Comparison of ENCODE assay signal across 19 cellular contexts in the genomic region with DNA sequence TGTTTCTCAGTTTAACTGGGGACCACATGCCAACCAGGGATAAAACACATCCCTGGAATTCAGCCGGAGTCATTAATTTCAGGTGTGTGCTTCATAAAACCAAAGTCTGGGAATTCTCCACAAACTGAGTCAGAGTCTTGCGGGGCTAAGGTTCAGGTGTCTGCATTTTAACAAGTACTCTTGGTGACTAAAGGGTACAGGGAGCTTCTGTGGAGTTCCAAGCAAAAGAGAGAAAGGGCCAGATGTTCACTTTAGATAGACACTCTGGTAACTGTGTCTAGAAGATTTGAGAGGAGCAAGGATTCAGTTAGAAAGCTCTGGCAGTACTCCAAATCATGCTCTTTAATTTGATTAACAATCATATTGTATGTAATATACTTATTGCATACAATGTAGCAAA. TPM values are rescaled to one million over a fixed set of nuclear protein-coding genes. Genes with fewer than 3 reads are reported as not detected.
A peak's percentile ranks its signal among the peaks of the same experiment; 100 is the strongest.
DNase-seq lines count a peak whose midpoint lies in the region; ATAC-seq, FAIRE-seq and TF ChIP-seq lines count a peak whose summit lies in the region.
"Had no signal": no experiment of that assay in that cellular context is flagged by ENCODE, and none has a peak within 500 bp of the region (broad histone marks: within the 10 kb centered on the region; RNA-seq: fewer than 3 reads in every experiment).

No MANE protein-coding gene starts in this region.

- H3K9me2 ChIP-seq in Loucy (replicated peaks; ENCODE audit: low read depth, low read length): no peaks in the 10 kb centered on the region

- peak; percentile 20 to 80 (median 41) for DNase-seq in K562 (ENCODE audit: extremely low read depth in 1 of 4, low spot score in 3 of 4)
- DNase-seq in left colon: no peak
- DNase-seq in NCI-H1694 (lab: John Stamatoyannopoulos, UW): no peak
- no peak for DNase-seq in NCI-H2227 (lab: John Stamatoyannopoulos, UW; ENCODE audit: unreplicated experiment)
- no peak for DNase-seq in activated CD4-positive, alpha-beta T cell treated with anti-CD3 and anti-CD28 coated beads for 36 hours
- DNase-seq: activated gamma-delta T cell; COR-L47; NCI-H187; NCI-H510A treated with DMSO at 0.1 percent for 48 hours; stimulated activated CD4-positive, alpha-beta T cell treated with anti-CD3 and anti-CD28 coated beads, Interleukin-1b, Interleukin-23, amount 100 ng/mL, for 48 hours had no signal

- H3K36me3 ChIP-seq in BLaER1 treated with 17β-estradiol and CSF1 and Interleukin-3, amounts not matched to agents 10 nM and 100 nM: peaks cover 0 to 37% (median 18%) of the 10 kb centered on the region in 11 experiments; a peak in 13 of 22 replicates
- no peaks in the 10 kb centered on the region for H3K36me3 ChIP-seq in Loucy (ENCODE audit: insufficient read depth, low read length)
- H3K36me3 ChIP-seq in K562 (ENCODE audit: control insufficient read depth, insufficient read depth, low read length): 0 out of 3 replicates have a peak, but pooled peaks cover 3% of the 10 kb centered on the region
- no peaks in the 10 kb centered on the region for H3K36me3 ChIP-seq in muscle layer of colon (ENCODE audit: insufficient read depth, low read length)
- H3K36me3 ChIP-seq: suprapubic skin had no signal

- H3K4me1 Mint-ChIP-seq in activated CD4-positive, alpha-beta T cell treated with anti-CD3 and anti-CD28 coated beads for 36 hours: peaks cover 31% of the 10 kb centered on the region

- POLR2A ChIA-PET in K562 (lab: Yijun Ruan, JAX): interaction anchor here (0.8 to 9.0 kb wide), 7 partner anchors 8 to 264 kb away, joined by 3 to 71 read pairs (median 4); no protein-coding TSS in a partner anchor
- POLR2A ChIA-PET in activated CD4-positive, alpha-beta T cell treated with anti-CD3 and anti-CD28 coated beads for 36 hours (lab: Charles Lee): interaction anchor here (0.6 kb wide), 1 partner anchor 87 kb away, joined by 3 read pairs; no protein-coding TSS in a partner anchor

- no peak overlapping the region for H3K27ac ChIP-seq in BLaER1 treated with 17β-estradiol and CSF1 and Interleukin-3, amounts not matched to agents 10 nM and 100 nM
- peak overlapping the region; percentile 54; the same call in 1 of the 3 replicates for H3K27ac ChIP-seq in K562 (ENCODE audit: extremely low read depth, low read depth, low read length)
- peak overlapping the region; percentile 67 for H3K27ac ChIP-seq in muscle layer of colon (ENCODE audit: low read depth, low read length)
- H3K27ac ChIP-seq: suprapubic skin had no signal

- no peak for TF ChIP-seq RAD21 in K562 (CRISPR knock-in tag; conservative IDR thresholded peaks at IDR 0.05 in 1 of 2, IDR thresholded peaks at IDR 0.05 in 1 of 2)

- peak; percentile 54 for FAIRE-seq in K562 (lab: Jason Lieb, UNC)
- FAIRE-seq: colon, G401.6, GM12891 had no signal

- no peak overlapping the region for H3K27ac Mint-ChIP-seq in activated CD4-positive, alpha-beta T cell treated with anti-CD3 and anti-CD28 coated beads for 36 hours
- H3K27ac Mint-ChIP-seq: natural killer cell treated with Interleukin-12 subunit alpha and Interleukin-12 subunit beta and Interleukin-15 and Interleukin-18, amount 100 ng/mL, for 72 hours; WTC11 had no signal

- no peak overlapping the region; a peak in 1 of 20 replicates for H3K4me3 ChIP-seq in BLaER1 treated with 17β-estradiol and CSF1 and Interleukin-3, amounts not matched to agents 10 nM and 100 nM
- peak overlapping the region; percentile 91 for H3K4me3 ChIP-seq in Loucy (ENCODE audit: low read length, poor library complexity, severe bottlenecking)
- H3K4me3 ChIP-seq in K562: no peak overlapping the region
- H3K4me3 ChIP-seq in muscle layer of colon (ENCODE audit: low read depth in 1 of 2, low read length in 2 of 2): peak overlapping the region in 1 of 2 donors; percentile 12
- H3K4me3 ChIP-seq: suprapubic skin had no signal

- peak; percentile 21 for ATAC-seq in K562
- no peak for ATAC-seq in left colon
- ATAC-seq in activated CD4-positive, alpha-beta T cell treated with anti-CD3 and anti-CD28 coated beads for 36 hours: no peak
- ATAC-seq: natural killer cell treated with Interleukin-12 subunit alpha and Interleukin-12 subunit beta and Interleukin-15 and Interleukin-18, amount 100 ng/mL, for 72 hours; WTC11 had no signal

- H3K79me2 ChIP-seq in Loucy (ENCODE audit: insufficient read depth, low read length) (peaks cover 55% of the 10 kb centered on the region), K562 (ENCODE audit: control insufficient read depth, insufficient read depth, low read length) (peaks cover 74% of the 10 kb centered on the region)

- H3K4me2 ChIP-seq in BLaER1 treated with 17β-estradiol and CSF1 and Interleukin-3, amounts not matched to agents 10 nM and 100 nM: peak overlapping the region; percentile 20 to 96 (median 87); a peak in 18 of 22 replicates
- H3K4me2 ChIP-seq in Loucy (ENCODE audit: low read depth, low read length, poor library complexity, severe bottlenecking): peak overlapping the region; percentile 80
- peak overlapping the region; percentile 57 for H3K4me2 ChIP-seq in K562 (ENCODE audit: insufficient read depth, low read length)

- WGBS in K562 (ENCODE audit: insufficient coverage, low coverage, missing lambda C conversion rate): 0% methylated on average over 2 of the region's 2 CpGs

- no peaks in the 10 kb centered on the region for H3K9me1 ChIP-seq in K562 (ENCODE audit: control insufficient read depth, insufficient read depth, low read length)

- no peaks in the 10 kb centered on the region for H3K27me3 Mint-ChIP-seq in activated CD4-positive, alpha-beta T cell treated with anti-CD3 and anti-CD28 coated beads for 36 hours
- H3K27me3 Mint-ChIP-seq: natural killer cell treated with Interleukin-12 subunit alpha and Interleukin-12 subunit beta and Interleukin-15 and Interleukin-18, amount 100 ng/mL, for 72 hours had no signal

- H3K4me3 Mint-ChIP-seq in activated CD4-positive, alpha-beta T cell treated with anti-CD3 and anti-CD28 coated beads for 36 hours: no peak overlapping the region
- H3K4me3 Mint-ChIP-seq: natural killer cell treated with Interleukin-12 subunit alpha and Interleukin-12 subunit beta and Interleukin-15 and Interleukin-18, amount 100 ng/mL, for 72 hours; WTC11 had no signal

- peak; percentile 83 for TF ChIP-seq EP300 in K562 (IDR thresholded peaks at IDR 0.05; ENCODE audit: low read length)

- H3K9me3 Mint-ChIP-seq in activated CD4-positive, alpha-beta T cell treated with anti-CD3 and anti-CD28 coated beads for 36 hours (ENCODE audit: low read depth): no peaks in the 10 kb centered on the region
- H3K9me3 Mint-ChIP-seq: natural killer cell treated with Interleukin-12 subunit alpha and Interleukin-12 subunit beta and Interleukin-15 and Interleukin-18, amount 100 ng/mL, for 72 hours; WTC11 had no signal

- H3K4me1 ChIP-seq in BLaER1 treated with 17β-estradiol and CSF1 and Interleukin-3, amounts not matched to agents 10 nM and 100 nM: peaks cover 47 to 52% (median 49%) of the 10 kb centered on the region in 10 experiments
- H3K4me1 ChIP-seq in Loucy (ENCODE audit: insufficient read depth, low read length, poor library complexity, severe bottlenecking): peaks cover 53% of the 10 kb centered on the region
- peaks cover 21 to 41% of the 10 kb centered on the region in 2 experiments for H3K4me1 ChIP-seq in K562 (replicated peaks in 1 of 2; ENCODE audit: control insufficient read depth in 2 of 2, insufficient read depth in 2 of 2, low read length in 2 of 2)
- H3K4me1 ChIP-seq in muscle layer of colon (ENCODE audit: insufficient read depth, low read length): peaks cover 49% of the 10 kb centered on the region

- no TSS peak for BruUV-seq in K562 (replicated peaks; lab: Mats Ljungman, UMichigan)

- no peaks in the 10 kb centered on the region for H3K27me3 ChIP-seq in BLaER1 treated with 17β-estradiol and CSF1 and Interleukin-3, amounts not matched to agents 10 nM and 100 nM
- H3K27me3 ChIP-seq in Loucy (ENCODE audit: insufficient read depth, low read length, poor library complexity, severe bottlenecking) (no peaks in the 10 kb centered on the region), K562 (ENCODE audit: control insufficient read depth in 2 of 2, insufficient read depth in 2 of 2, low read length in 2 of 2) (no peaks in the 10 kb centered on the region), muscle layer of colon (ENCODE audit: control insufficient read depth in 1 of 2, insufficient read depth in 2 of 2, low read length in 2 of 2) (no peaks in the 10 kb centered on the region)
- H3K27me3 ChIP-seq: suprapubic skin had no signal

- CTCF ChIA-PET in K562 (lab: Yijun Ruan, JAX; ENCODE audit: low intra/inter-chr PET ratio): no interaction called here
- CTCF ChIA-PET in activated CD4-positive, alpha-beta T cell treated with anti-CD3 and anti-CD28 coated beads for 36 hours (lab: Charles Lee): interaction anchor here (1.3 kb wide), 1 partner anchor 19 kb away, joined by 5 read pairs; no protein-coding TSS in a partner anchor

- H3K36me3 Mint-ChIP-seq in activated CD4-positive, alpha-beta T cell treated with anti-CD3 and anti-CD28 coated beads for 36 hours (ENCODE audit: low read depth): peaks cover 2% of the 10 kb centered on the region
- H3K36me3 Mint-ChIP-seq: natural killer cell treated with Interleukin-12 subunit alpha and Interleukin-12 subunit beta and Interleukin-15 and Interleukin-18, amount 100 ng/mL, for 72 hours; WTC11 had no signal

- no peaks in the 10 kb centered on the region for H3F3A ChIP-seq in Loucy (ENCODE audit: low read depth)

- TF ChIP-seq POLR2A in K562 (conservative IDR thresholded peaks at IDR 0.05): no peak

- H3K9me3 ChIP-seq in BLaER1 treated with 17β-estradiol and CSF1 and Interleukin-3, amounts not matched to agents 10 nM and 100 nM (replicated peaks in 1 of 11): peaks cover 0 to 4% (median 0%) of the 10 kb centered on the region in 11 experiments; a peak in 2 of 22 replicates
- H3K9me3 ChIP-seq in Loucy (ENCODE audit: insufficient read depth, low read depth, low read length): no peaks in the 10 kb centered on the region
- peaks cover 3% of the 10 kb centered on the region; the same call in 1 of the 2 replicates for H3K9me3 ChIP-seq in K562 (replicated peaks; ENCODE audit: control insufficient read depth, insufficient read depth, low read depth, low read length)
- no peaks in the 10 kb centered on the region for H3K9me3 ChIP-seq in muscle layer of colon (ENCODE audit: low read length)
- H3K9me3 ChIP-seq: suprapubic skin had no signal

- in situ Hi-C loops in K562 (cut with MboI): no loop called here

- intact Hi-C loops in K562 (cut with micrococcal nuclease): loop anchor here (10.0 kb wide), 1 partner anchor 637 kb away; a partner anchor contains a TSS
- intact Hi-C loops in left colon (cut with DNase I, micrococcal nuclease): no loop called here
- intact Hi-C loops in activated CD4-positive, alpha-beta T cell treated with anti-CD3 and anti-CD28 coated beads for 36 hours (cut with DNase I, micrococcal nuclease): no loop called here

- peaks cover 0 to 63% (median 25%) of the 10 kb centered on the region in 11 experiments; a peak in 9 of 22 replicates for H4K20me1 ChIP-seq in BLaER1 treated with 17β-estradiol and CSF1 and Interleukin-3, amounts not matched to agents 10 nM and 100 nM
- H4K20me1 ChIP-seq in Loucy (ENCODE audit: insufficient read depth, low read length, poor library complexity, severe bottlenecking) (peaks cover 12% of the 10 kb centered on the region), K562 (replicated peaks; ENCODE audit: control insufficient read depth, insufficient read depth, low read length) (no peaks in the 10 kb centered on the region)

- H2AFZ ChIP-seq in Loucy (ENCODE audit: low read length) (no peak overlapping the region), K562 (ENCODE audit: low read depth, low read length) (0 out of 2 replicates have a peak overlapping the region, but pooled peaks have one; percentile 29)

- no peak for TF ChIP-seq CTCF in Loucy (conservative IDR thresholded peaks at IDR 0.05; ENCODE audit: low read length)
- TF ChIP-seq CTCF in K562 (IDR thresholded peaks at IDR 0.05 in 2 of 3, conservative IDR thresholded peaks at IDR 0.05 in 1 of 3; ENCODE audit: insufficient read depth in 2 of 3, low read depth in 1 of 3, low read length in 3 of 3): no peak

- no peak overlapping the region for H3K9ac ChIP-seq in BLaER1 treated with 17β-estradiol and CSF1 and Interleukin-3, amounts not matched to agents 10 nM and 100 nM
- H3K9ac ChIP-seq in Loucy (ENCODE audit: low read depth, low read length, poor library complexity, severe bottlenecking): peak overlapping the region; percentile 4
- peak overlapping the region in 1 of 2 experiments; percentile 6; a peak in 2 of 4 replicates for H3K9ac ChIP-seq in K562 (ENCODE audit: insufficient read depth in 1 of 2, low read depth in 2 of 2, low read length in 2 of 2)
- no peak overlapping the region for H3K9ac ChIP-seq in muscle layer of colon (ENCODE audit: low read length)

RNA-seq across cellular contexts. Expression of a gene that starts 4.0 kb away (rescaled TPM):
- 10.2 and 22.5 TPM in 2 replicates for total RNA-seq in K562 (2011; cell fraction: chromatin; rRNA removed; ENCODE audit: low replicate concordance)
- 2.8 and 3.6 TPM in 2 replicates for total RNA-seq in K562 (2011; cell fraction: nucleolus; rRNA removed)
- 7.4 and 10.6 TPM in 2 replicates for total RNA-seq in K562 (2011; cell fraction: nucleoplasm; rRNA removed)
- 24.0 and 27.6 TPM in 2 replicates for total RNA-seq in K562 (2014; rRNA removed)
- total RNA-seq in K562 (2014; rRNA removed; fragmentation: Illumina TruSeq; extraction: Trizol): 41.0 and 48.1 TPM in 2 replicates
- 33.0 and 36.0 TPM in 2 replicates for total RNA-seq in K562 (2015; rRNA removed; fragmentation: Illumina TruSeq; extraction: Trizol)
- 31.8 and 34.6 TPM in 2 replicates for total RNA-seq in K562 (2021)
- polyA plus RNA-seq in K562 (2011; rRNA removed): 24.7 and 30.3 TPM in 2 replicates
- polyA plus RNA-seq in K562 (2011; cell fraction: cytosol; rRNA removed): 7.3 and 11.9 TPM in 2 replicates
- polyA plus RNA-seq in K562 (2011; cell fraction: nucleus; rRNA removed): 10.3 and 12.2 TPM in 2 replicates
- 21.0 and 23.2 TPM in 2 replicates for polyA plus RNA-seq in K562 (2012)
- polyA plus RNA-seq in K562 (2014; fragmentation: Illumina TruSeq; extraction: Trizol): 21.0 and 21.9 TPM in 2 replicates
- polyA plus RNA-seq in K562 (2014; fragmentation: Nextera tagmentation; extraction: Ambion mirVana): 10 to 100 TPM; 10.6 to 11.0 TPM
- polyA plus RNA-seq in K562 (2014; rRNA removed): 20.6 and 21.8 TPM in 2 replicates
- polyA minus RNA-seq in K562 (2011; rRNA and poly(A)+ RNA removed): 63.5 and 63.6 TPM in 2 replicates
- polyA minus RNA-seq in K562 (2011; cell fraction: cytosol; rRNA and poly(A)+ RNA removed): 20.7 and 21.1 TPM in 2 replicates
- 7.0 and 13.9 TPM in 2 replicates for polyA minus RNA-seq in K562 (2011; cell fraction: nucleus; rRNA and poly(A)+ RNA removed)
- total RNA-seq in left colon: 10 to 100 TPM; 26.1 to 29.8 TPM
- 10 to 100 TPM; 16.1 to 19.3 TPM for total RNA-seq in activated CD4-positive, alpha-beta T cell treated with anti-CD3 and anti-CD28 coated beads for 36 hours

Comparison
In these comparisons a context has a peak if more than half of its experiments do, and no peak if none do; other contexts are left out.
1. H3K27ac ChIP-seq: peak in K562 (single experiment) and muscle layer of colon (single experiment); none in BLaER1 treated with 17β-estradiol and CSF1 and Interleukin-3, amounts not matched to agents 10 nM and 100 nM (0 of 11).
2. DNase-seq: peak in K562 (4 of 4); none in left colon (0 of 2), NCI-H1694 (single experiment), NCI-H2227 (single experiment) and activated CD4-positive, alpha-beta T cell treated with anti-CD3 and anti-CD28 coated beads for 36 hours (single experiment).
3. Peak in every context shown above with its lines, with median percentiles within 50 percentile points of each other: H3K4me2 ChIP-seq.